ENCODE assay signal across 11 cellular contexts in the genomic region with DNA sequence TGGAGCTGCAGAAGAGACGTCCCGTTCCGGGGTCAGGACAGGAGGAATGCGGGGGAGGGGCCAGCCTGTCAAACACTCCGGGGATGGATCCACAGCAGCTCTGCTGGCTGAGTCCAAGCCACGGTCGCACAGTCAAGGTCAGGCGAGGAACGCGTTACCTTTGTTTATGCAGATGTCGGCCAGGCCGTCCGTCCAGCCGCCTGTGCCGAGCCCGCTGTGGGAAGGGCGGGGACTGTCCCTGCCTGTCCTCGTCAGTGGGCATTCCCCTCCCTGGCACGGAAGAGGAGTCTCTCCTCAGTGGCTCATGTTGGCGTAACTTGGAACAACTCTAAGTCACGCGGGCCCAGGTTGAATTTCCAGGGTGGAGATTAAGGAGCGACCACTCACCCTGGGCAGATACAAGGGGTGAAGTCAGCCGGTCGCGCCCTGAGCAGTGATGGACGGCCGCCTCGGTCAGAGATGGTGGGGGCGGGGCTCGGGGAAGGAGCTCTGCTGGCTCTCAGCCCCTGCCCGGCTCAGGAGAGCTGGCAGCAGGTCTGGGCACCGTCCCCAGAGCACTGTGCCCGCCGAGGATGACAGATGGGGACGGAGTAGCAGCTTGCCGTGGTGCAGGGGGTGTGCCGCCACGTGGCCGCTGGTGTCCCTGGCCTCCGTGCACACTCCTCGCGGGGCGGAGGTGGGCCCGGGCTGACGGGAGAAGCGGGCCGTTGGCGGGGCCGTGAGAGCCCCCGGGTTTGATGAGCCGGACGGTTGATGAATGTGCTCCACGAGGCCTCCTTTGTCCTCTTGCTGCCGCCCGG. TPM values are rescaled to one million over a fixed set of nuclear protein-coding genes. Genes with fewer than 3 reads are reported as not detected.
DNase-seq lines count a peak whose midpoint lies in the region; ATAC-seq and TF ChIP-seq lines count a peak whose summit lies in the region.
"Had no signal": no experiment of that assay in that cellular context is flagged by ENCODE, and none has a peak within 500 bp of the region (broad histone marks: within the 10 kb centered on the region; RNA-seq: fewer than 3 reads in every experiment).

No MANE protein-coding gene starts in this region.

- no peak for TF ChIP-seq POLR2A in breast epithelium (IDR thresholded peaks at IDR 0.05)

- H3K4me3 ChIP-seq in breast epithelium: peak overlapping the region in 2 of 3 donors; percentile 26 to 53
- H3K4me3 ChIP-seq in epithelial cell of proximal tubule (ENCODE audit: low read depth, low read length): peak overlapping the region; percentile 19
- H3K4me3 ChIP-seq in mucosa of descending colon: no peak overlapping the region

- BruUV-seq in MCF 10A (replicated peaks; lab: Mats Ljungman, UMichigan): no TSS peak

- H3K9me3 Mint-ChIP-seq in MCF 10A (ENCODE audit: unreplicated experiment): no peaks in the 10 kb centered on the region
- H3K9me3 Mint-ChIP-seq in activated CD4-positive, alpha-beta memory T cell treated with anti-CD3 and anti-CD28 coated beads, Interleukin-2, amount 10 ng/mL, durations not matched to agents 7 days and 5 days: no peaks in the 10 kb centered on the region

- H3K4me3 Mint-ChIP-seq in MCF 10A (ENCODE audit: unreplicated experiment): no peak overlapping the region
- H3K4me3 Mint-ChIP-seq in activated CD4-positive, alpha-beta memory T cell treated with anti-CD3 and anti-CD28 coated beads, Interleukin-2, amount 10 ng/mL, durations not matched to agents 7 days and 5 days: no peak overlapping the region

- H3K9me3 ChIP-seq in breast epithelium: no peaks in the 10 kb centered on the region
- H3K9me3 ChIP-seq in mucosa of descending colon: no peaks in the 10 kb centered on the region

- intact Hi-C loops in breast epithelium (cut with DNase I; ENCODE audit: low total_unique reads) (loop anchor here (5.0 kb wide), 1 partner anchor 863 kb away; no protein-coding TSS in a partner anchor), MCF 10A (cut with micrococcal nuclease) (no loop called here), mucosa of descending colon (cut with DNase I, micrococcal nuclease) (no loop called here)

- no peak overlapping the region for H3K27ac ChIP-seq in breast epithelium

- CTCF ChIA-PET in MCF 10A (lab: Yijun Ruan, JAX): no interaction called here
- CTCF ChIA-PET in activated CD4-positive, alpha-beta memory T cell treated with anti-CD3 and anti-CD28 coated beads, Interleukin-2, amount 10 ng/mL, durations not matched to agents 7 days and 5 days (lab: Charles Lee): no interaction called here

- POLR2A ChIA-PET in MCF 10A (lab: Yijun Ruan, JAX): interaction anchor here (0.7 kb wide), 1 partner anchor 259 kb away, joined by 3 read pairs; no protein-coding TSS in a partner anchor
- POLR2A ChIA-PET in activated CD4-positive, alpha-beta memory T cell treated with anti-CD3 and anti-CD28 coated beads, Interleukin-2, amount 10 ng/mL, durations not matched to agents 7 days and 5 days (lab: Charles Lee): no interaction called here

- no peaks in the 10 kb centered on the region for H3K36me3 ChIP-seq in breast epithelium
- H3K36me3 ChIP-seq in mucosa of descending colon (ENCODE audit: low read depth): no peaks in the 10 kb centered on the region

- no peaks in the 10 kb centered on the region for H3K4me1 Mint-ChIP-seq in MCF 10A (ENCODE audit: insufficient read depth, unreplicated experiment)
- H3K4me1 Mint-ChIP-seq in activated CD4-positive, alpha-beta memory T cell treated with anti-CD3 and anti-CD28 coated beads, Interleukin-2, amount 10 ng/mL, durations not matched to agents 7 days and 5 days: no peaks in the 10 kb centered on the region

- peaks cover 30% of the 10 kb centered on the region for H3K27me3 Mint-ChIP-seq in MCF 10A (ENCODE audit: insufficient read depth, unreplicated experiment)
- H3K27me3 Mint-ChIP-seq in activated CD4-positive, alpha-beta memory T cell treated with anti-CD3 and anti-CD28 coated beads, Interleukin-2, amount 10 ng/mL, durations not matched to agents 7 days and 5 days: peaks cover 2% of the 10 kb centered on the region

- H3K27me3 ChIP-seq in breast epithelium: peaks cover 9 to 100% of the 10 kb centered on the region in 2 donors

- no peaks in the 10 kb centered on the region for H3K36me3 Mint-ChIP-seq in MCF 10A (ENCODE audit: insufficient read depth, unreplicated experiment)
- no peaks in the 10 kb centered on the region for H3K36me3 Mint-ChIP-seq in activated CD4-positive, alpha-beta memory T cell treated with anti-CD3 and anti-CD28 coated beads, Interleukin-2, amount 10 ng/mL, durations not matched to agents 7 days and 5 days (ENCODE audit: low read depth)

- TF ChIP-seq CTCF in breast epithelium (IDR thresholded peaks at IDR 0.05) (no peak), MCF 10A (IDR thresholded peaks at IDR 0.05; ENCODE audit: unreplicated experiment) (no peak), epithelial cell of proximal tubule (conservative IDR thresholded peaks at IDR 0.05; ENCODE audit: low read depth, low read length) (no peak), mucosa of descending colon (IDR thresholded peaks at IDR 0.05) (no peak)

- DNase-seq in breast epithelium (ENCODE audit: low spot score in 2 of 2): peak; percentile 24 to 63
- DNase-seq in MCF 10A (ENCODE audit: unreplicated experiment): no peak
- no peak for DNase-seq in epithelial cell of proximal tubule (ENCODE audit: low read depth)
- DNase-seq in mucosa of descending colon: no peak
- DNase-seq in NCI-H1436 treated with DMSO at 0.1 percent for 48 hours (lab: John Stamatoyannopoulos, UW): no peak
- no peak for DNase-seq in NCI-H128 (lab: John Stamatoyannopoulos, UW; ENCODE audit: unreplicated experiment)
- no peak for DNase-seq in activated CD4-positive, alpha-beta memory T cell treated with anti-CD3 and anti-CD28 coated beads, Interleukin-2, amount 10 ng/mL, durations not matched to agents 7 days and 5 days
- DNase-seq: NK-92 treated with Interleukin-12 subunit alpha and Interleukin-12 subunit beta, amount 100 ng/mL, for 24 hours; stimulated activated naive CD4-positive, alpha-beta T cell treated with Interleukin-2 at 50 U/mL for 16 hours had no signal

- H3K4me1 ChIP-seq in breast epithelium (peaks cover 0 to 12% of the 10 kb centered on the region in 2 donors), mucosa of descending colon (ENCODE audit: low read depth) (peaks cover 6% of the 10 kb centered on the region)

- no peak overlapping the region for H3K27ac Mint-ChIP-seq in MCF 10A (ENCODE audit: low read depth, unreplicated experiment)
- no peak overlapping the region for H3K27ac Mint-ChIP-seq in activated CD4-positive, alpha-beta memory T cell treated with anti-CD3 and anti-CD28 coated beads, Interleukin-2, amount 10 ng/mL, durations not matched to agents 7 days and 5 days

- peak; percentile 16 for ATAC-seq in mucosa of descending colon
- ATAC-seq in GM18868 (IDR thresholded peaks at IDR 0.05; ENCODE audit: unreplicated experiment): no peak
- ATAC-seq: activated CD4-positive, CD25-positive, alpha-beta regulatory T cell treated with anti-CD3 and anti-CD28 coated beads, Interleukin-2, amount 50 U/mL, for 24 hours had no signal

RNA-seq across cellular contexts. Expression of a gene that starts 7.3 kb away (rescaled TPM):
- 1 to 10 TPM; 1.6 to 2.5 (median 2.2) TPM for total RNA-seq in breast epithelium
- total RNA-seq in MCF 10A (2022): not detected in 2 replicates
- total RNA-seq in epithelial cell of proximal tubule: 0.22 and 0.29 TPM in 2 replicates
- 100 to 1,000 TPM in 1 of 3 donors, 1 to 10 TPM in 2; 6.0 to 160 (median 9.5) TPM for total RNA-seq in mucosa of descending colon
- total RNA-seq in activated CD4-positive, alpha-beta memory T cell treated with anti-CD3 and anti-CD28 coated beads, Interleukin-2, amount 10 ng/mL, durations not matched to agents 7 days and 5 days: under 1 TPM; 0.58 to 0.83 TPM

Comparison
In these comparisons a context has a peak if more than half of its experiments do, and no peak if none do; other contexts are left out.
1. DNase-seq: peak in breast epithelium (2 of 2); none in MCF 10A (single experiment), epithelial cell of proximal tubule (single experiment), mucosa of descending colon (0 of 3), NCI-H1436 treated with DMSO at 0.1 percent for 48 hours (single experiment), NCI-H128 (single experiment) and activated CD4-positive, alpha-beta memory T cell treated with anti-CD3 and anti-CD28 coated beads, Interleukin-2, amount 10 ng/mL, durations not matched to agents 7 days and 5 days (single experiment).